In the genomic region with DNA sequence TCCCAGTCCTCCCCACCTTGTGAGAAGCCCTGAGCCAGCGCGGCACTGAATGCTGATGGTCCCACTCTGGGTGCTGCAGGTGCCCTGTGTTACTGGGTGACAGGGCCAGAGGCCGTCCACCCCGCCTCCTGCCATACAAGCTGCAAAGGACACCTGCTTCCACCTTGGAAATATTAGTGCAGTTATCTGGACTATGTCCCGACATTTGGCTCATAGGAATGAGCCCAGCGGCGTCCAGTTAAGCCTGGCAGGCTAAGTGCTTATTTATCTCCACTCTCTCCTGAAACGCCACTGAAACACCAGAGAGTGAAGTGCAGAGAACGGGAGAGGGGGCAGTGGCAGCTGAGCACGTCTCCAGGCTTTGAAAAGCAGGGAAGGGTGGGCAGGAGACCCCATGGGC, we compare ENCODE assay signal across 1 cellular context.
A peak's percentile ranks its signal among the peaks of the same experiment; 100 is the strongest.
TF ChIP-seq lines count a peak whose summit lies in the region.

No MANE protein-coding gene starts in this region.

TF ChIP-seq in liver, 16 proteins besides CTCF, POLR2A, EP300 and RAD21 (continued from another document):
- peak; percentile 30 for TF ChIP-seq REST (IDR thresholded peaks at IDR 0.05)
- TF ChIP-seq GABPA (IDR thresholded peaks at IDR 0.05 in 1 of 2, conservative IDR thresholded peaks at IDR 0.05 in 1 of 2) = no peak
- no peak for TF ChIP-seq FOXA1 (IDR thresholded peaks at IDR 0.05)
- TF ChIP-seq EGR1 (IDR thresholded peaks at IDR 0.05; ENCODE audit: low read depth in 2 of 2) = no peak
- no peak for TF ChIP-seq SP1 (IDR thresholded peaks at IDR 0.05)
- TF ChIP-seq RXRA (IDR thresholded peaks at IDR 0.05) = peak in 1 of 2 donors; percentile 62
- TF ChIP-seq JUND (IDR thresholded peaks at IDR 0.05) = no peak
- TF ChIP-seq, protein P1, sequence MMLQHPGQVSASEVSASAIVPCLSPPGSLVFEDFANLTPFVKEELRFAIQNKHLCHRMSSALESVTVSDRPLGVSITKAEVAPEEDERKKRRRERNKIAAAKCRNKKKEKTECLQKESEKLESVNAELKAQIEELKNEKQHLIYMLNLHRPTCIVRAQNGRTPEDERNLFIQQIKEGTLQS (IDR thresholded peaks at IDR 0.05) = no peak
- peak in 1 of 2 donors; percentile 62 for TF ChIP-seq HNF4A (conservative IDR thresholded peaks at IDR 0.05)
